ENCODE assay signal across 10 cellular contexts in the genomic region with DNA sequence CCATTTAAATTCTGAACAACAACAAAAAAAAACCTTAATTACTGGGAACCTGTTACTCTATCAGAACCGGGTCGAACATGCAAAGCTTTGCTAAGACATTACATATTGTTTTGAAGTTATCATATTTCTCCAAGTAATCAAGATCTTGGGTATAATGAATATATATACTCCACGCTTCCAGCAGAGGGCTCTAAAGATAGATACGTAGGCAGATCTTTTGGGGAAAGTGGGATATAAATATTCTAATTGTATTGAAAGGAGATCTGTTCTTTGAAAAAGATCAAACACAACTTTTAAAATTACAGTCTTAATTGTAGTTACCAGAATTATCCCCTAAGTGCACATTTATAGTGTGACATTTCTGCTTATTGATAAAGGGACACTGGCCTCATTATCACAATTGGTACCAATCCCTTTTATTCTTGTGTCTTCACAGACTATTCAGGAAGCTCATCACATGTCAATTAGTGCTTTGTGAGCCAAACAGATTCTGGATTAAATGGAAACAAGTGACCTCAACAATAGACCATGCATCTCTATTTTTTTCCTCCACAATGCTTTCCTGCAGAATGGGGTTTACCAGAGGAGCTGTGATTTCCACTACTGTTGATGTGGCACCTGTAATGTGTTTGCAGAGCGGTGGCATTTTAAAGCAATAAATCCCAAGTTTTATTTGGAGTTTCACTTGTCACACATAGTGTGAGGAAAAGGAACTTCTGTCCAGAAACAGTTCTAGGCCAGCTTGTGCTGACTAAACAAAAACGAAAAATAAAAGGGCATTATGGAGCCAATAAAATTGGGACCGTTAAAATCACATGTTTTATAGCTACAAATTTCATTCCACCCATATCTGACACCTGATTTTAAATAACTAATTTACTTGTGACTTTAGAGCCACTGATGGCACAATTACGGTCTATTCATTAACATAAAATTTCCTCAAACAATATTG.
DNase-seq lines count a peak whose midpoint lies in the region; ATAC-seq and TF ChIP-seq lines count a peak whose summit lies in the region.
"Had no signal": no experiment of that assay in that cellular context is flagged by ENCODE, and none has a peak within 500 bp of the region (broad histone marks: within the 10 kb centered on the region; RNA-seq: fewer than 3 reads in every experiment).

No MANE protein-coding gene starts in this region.

- CTCF ChIA-PET in HEK293 (lab: Yijun Ruan, JAX): interaction anchor here (0.5 to 2.1 kb wide), 28 partner anchors 9 to 1756 kb away, joined by 3 to 7 read pairs (median 3); no protein-coding TSS in a partner anchor

- H3K36me3 ChIP-seq in HEK293 (ENCODE audit: control insufficient read depth in 2 of 2, insufficient read depth in 1 of 2, low read length in 2 of 2) (no peaks in the 10 kb centered on the region; a peak in 1 of 3 replicates), RWPE2 (ENCODE audit: low read depth) (no peaks in the 10 kb centered on the region)
- H3K36me3 ChIP-seq: HAP-1 had no signal

- no peaks in the 10 kb centered on the region for H3K9me3 ChIP-seq in HEK293 (ENCODE audit: control insufficient read depth, insufficient read depth, low read depth, low read length)
- no peaks in the 10 kb centered on the region for H3K9me3 ChIP-seq in RWPE2 (ENCODE audit: severe bottlenecking)
- H3K9me3 ChIP-seq: HAP-1 had no signal

- no peaks in the 10 kb centered on the region for H3K4me1 Mint-ChIP-seq in stimulated activated effector memory CD8-positive, alpha-beta T cell treated with anti-CD3 and anti-CD28 coated beads, Interleukin-12 subunit alpha, Interleukin-12 subunit beta, amount 100 ng/mL, for 72 hours

- H3K4me1 ChIP-seq in HEK293 (ENCODE audit: control insufficient read depth, insufficient read depth, low read length) (no peaks in the 10 kb centered on the region), RWPE2 (ENCODE audit: insufficient read depth, poor library complexity, severe bottlenecking) (no peaks in the 10 kb centered on the region)

- H3K27ac Mint-ChIP-seq in stimulated activated effector memory CD8-positive, alpha-beta T cell treated with anti-CD3 and anti-CD28 coated beads, Interleukin-12 subunit alpha, Interleukin-12 subunit beta, amount 100 ng/mL, for 72 hours: no peak overlapping the region

- TF ChIP-seq CTCF in HEK293 (tag by site-specific recombination; IDR thresholded peaks at IDR 0.05) (no peak), RWPE2 (IDR thresholded peaks at IDR 0.05; ENCODE audit: poor library complexity, severe bottlenecking) (peak; percentile 75), fibroblast of the aortic adventitia (IDR thresholded peaks at IDR 0.05; ENCODE audit: insufficient read depth, low read length) (peak; percentile 59)

- no peak overlapping the region for H3K4me3 Mint-ChIP-seq in stimulated activated effector memory CD8-positive, alpha-beta T cell treated with anti-CD3 and anti-CD28 coated beads, Interleukin-12 subunit alpha, Interleukin-12 subunit beta, amount 100 ng/mL, for 72 hours

- POLR2A ChIA-PET in HEK293 (lab: Yijun Ruan, JAX): no interaction called here

- DNase-seq in AML-193 (lab: John Stamatoyannopoulos, UW): peak; percentile 2 to 21
- DNase-seq in RWPE2 (ENCODE audit: low spot score): no peak
- DNase-seq in fibroblast of the aortic adventitia (ENCODE audit: low read depth): peak; percentile 67
- DNase-seq in superior temporal gyrus (ENCODE audit: extremely low spot score): peak; percentile 92
- DNase-seq in NCI-H2107 treated with DMSO at 0.1 percent for 48 hours (lab: John Stamatoyannopoulos, UW; ENCODE audit: unreplicated experiment): no peak
- DNase-seq in stimulated activated effector memory CD8-positive, alpha-beta T cell treated with anti-CD3 and anti-CD28 coated beads, Interleukin-12 subunit alpha, Interleukin-12 subunit beta, amount 100 ng/mL, for 72 hours (ENCODE audit: low spot score in 2 of 2): no peak

- ATAC-seq in RWPE2 (ENCODE audit: low read depth) (no peak), HG02763 (IDR thresholded peaks at IDR 0.05; ENCODE audit: unreplicated experiment) (no peak)
- no peak for ATAC-seq in stimulated activated effector memory CD8-positive, alpha-beta T cell treated with anti-CD3 and anti-CD28 coated beads, Interleukin-12 subunit alpha, Interleukin-12 subunit beta, amount 100 ng/mL, for 72 hours

- H3K4me3 ChIP-seq in HEK293 (ENCODE audit: low read depth, low read length) (no peak overlapping the region), RWPE2 (ENCODE audit: severe bottlenecking) (no peak overlapping the region), fibroblast of the aortic adventitia (ENCODE audit: low read depth, low read length) (no peak overlapping the region)
- H3K4me3 ChIP-seq: HAP-1 had no signal

- H3K9me3 Mint-ChIP-seq in stimulated activated effector memory CD8-positive, alpha-beta T cell treated with anti-CD3 and anti-CD28 coated beads, Interleukin-12 subunit alpha, Interleukin-12 subunit beta, amount 100 ng/mL, for 72 hours: no peaks in the 10 kb centered on the region

- no peaks in the 10 kb centered on the region for H3K36me3 Mint-ChIP-seq in stimulated activated effector memory CD8-positive, alpha-beta T cell treated with anti-CD3 and anti-CD28 coated beads, Interleukin-12 subunit alpha, Interleukin-12 subunit beta, amount 100 ng/mL, for 72 hours

- H3K27me3 ChIP-seq in RWPE2 (ENCODE audit: insufficient read depth, poor library complexity, severe bottlenecking): no peaks in the 10 kb centered on the region

- H3K27ac ChIP-seq in HEK293 (ENCODE audit: extremely low read depth, low read depth, low read length) (no peak overlapping the region), RWPE2 (ENCODE audit: poor library complexity, severe bottlenecking) (no peak overlapping the region)
- H3K27ac ChIP-seq: epithelial cell of prostate had no signal

TF ChIP-seq in HEK293, 187 proteins besides CTCF, POLR2A, EP300 and RAD21:
- TF ChIP-seq, protein P1, sequence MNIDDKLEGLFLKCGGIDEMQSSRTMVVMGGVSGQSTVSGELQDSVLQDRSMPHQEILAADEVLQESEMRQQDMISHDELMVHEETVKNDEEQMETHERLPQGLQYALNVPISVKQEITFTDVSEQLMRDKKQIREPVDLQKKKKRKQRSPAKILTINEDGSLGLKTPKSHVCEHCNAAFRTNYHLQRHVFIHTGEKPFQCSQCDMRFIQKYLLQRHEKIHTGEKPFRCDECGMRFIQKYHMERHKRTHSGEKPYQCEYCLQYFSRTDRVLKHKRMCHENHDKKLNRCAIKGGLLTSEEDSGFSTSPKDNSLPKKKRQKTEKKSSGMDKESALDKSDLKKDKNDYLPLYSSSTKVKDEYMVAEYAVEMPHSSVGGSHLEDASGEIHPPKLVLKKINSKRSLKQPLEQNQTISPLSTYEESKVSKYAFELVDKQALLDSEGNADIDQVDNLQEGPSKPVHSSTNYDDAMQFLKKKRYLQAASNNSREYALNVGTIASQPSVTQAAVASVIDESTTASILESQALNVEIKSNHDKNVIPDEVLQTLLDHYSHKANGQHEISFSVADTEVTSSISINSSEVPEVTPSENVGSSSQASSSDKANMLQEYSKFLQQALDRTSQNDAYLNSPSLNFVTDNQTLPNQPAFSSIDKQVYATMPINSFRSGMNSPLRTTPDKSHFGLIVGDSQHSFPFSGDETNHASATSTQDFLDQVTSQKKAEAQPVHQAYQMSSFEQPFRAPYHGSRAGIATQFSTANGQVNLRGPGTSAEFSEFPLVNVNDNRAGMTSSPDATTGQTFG (tag by site-specific recombination; IDR thresholded peaks at IDR 0.05; ENCODE audit: borderline replicate concordance): no peak
- TF ChIP-seq ZNF571 (tag by site-specific recombination; IDR thresholded peaks at IDR 0.05) (no peak), ZNF561 (tag by site-specific recombination; IDR thresholded peaks at IDR 0.05; ENCODE audit: borderline replicate concordance) (no peak), ZNF654 (tag by site-specific recombination; IDR thresholded peaks at IDR 0.05; ENCODE audit: low read depth) (peak; percentile 29; the same call in 1 of the 2 replicates), ZNF366 (tag by site-specific recombination; conservative IDR thresholded peaks at IDR 0.05) (no peak)

Comparison
In these comparisons a context has a peak if more than half of its experiments do, and no peak if none do; other contexts are left out.
1. DNase-seq: peak in AML-193 (2 of 2), fibroblast of the aortic adventitia (single experiment) and superior temporal gyrus (single experiment); none in RWPE2 (single experiment), NCI-H2107 treated with DMSO at 0.1 percent for 48 hours (single experiment) and stimulated activated effector memory CD8-positive, alpha-beta T cell treated with anti-CD3 and anti-CD28 coated beads, Interleukin-12 subunit alpha, Interleukin-12 subunit beta, amount 100 ng/mL, for 72 hours (0 of 2).